In genomic region chr3:64224826-64225606, GRCh38 we compare ENCODE assay signal across 9 cellular contexts. TPM values are rescaled to one million over a fixed set of nuclear protein-coding genes. Genes with fewer than 3 reads are reported as not detected.
A peak's percentile ranks its signal among the peaks of the same experiment; 100 is the strongest.
DNase-seq lines count a peak whose midpoint lies in the region; ATAC-seq and TF ChIP-seq lines count a peak whose summit lies in the region.
"Had no signal": no experiment of that assay in that cellular context is flagged by ENCODE, and none has a peak within 500 bp of the region (broad histone marks: within the 10 kb centered on the region; RNA-seq: fewer than 3 reads in every experiment).

Gene PRICKLE2 (minus strand): TSS chr3:64225466. CDS start chr3:64198927, 26,539 bp downstream.

- H3K23ac ChIP-seq in H9 (ENCODE audit: insufficient read length, low read depth, low read length), result no peak within 1 kb of the TSS
- no peak within 1 kb of the TSS for H3K23ac ChIP-seq in mesenchymal stem cell (ENCODE audit: low read length in 2 of 2)

- no peak within 1 kb of the TSS for H3K56ac ChIP-seq in H9 (ENCODE audit: insufficient read length, low read depth, low read length)

- peak within 1 kb of the TSS; percentile 68 to 84 for H3K4me3 Mint-ChIP-seq in H9
- H3K4me3 Mint-ChIP-seq: T-helper 1 cell treated with Interleukin-12 subunit alpha and Interleukin-12 subunit beta and Interleukin-4 antibody, amounts not matched to agents 30 μg/mL and 1 μg/mL, for 36 hours had no signal

- H4K8ac ChIP-seq in H9 (replicated peaks; ENCODE audit: insufficient read length, low read depth, low read length) (no peak within 1 kb of the TSS), mesenchymal stem cell (ENCODE audit: low read length) (no peak within 1 kb of the TSS)

- H2BK20ac ChIP-seq in H9 (ENCODE audit: low read depth, low read length, poor library complexity, severe bottlenecking), result no peak within 1 kb of the TSS

- no peaks in the 10 kb centered on the region for H4K20me1 ChIP-seq in H9 (ENCODE audit: control insufficient read depth, insufficient read depth, insufficient read length)

- H3K4me1 Mint-ChIP-seq in H9, result peaks cover 55 to 75% of the 10 kb centered on the region in 2 experiments

- H3K36me3 ChIP-seq in mesenchymal stem cell (ENCODE audit: control insufficient read depth in 1 of 2, insufficient read depth in 2 of 2, low read depth in 1 of 2, low read length in 2 of 2), result peaks cover 0 to 3% of the 10 kb centered on the region in 2 experiments
- H3K36me3 ChIP-seq in tibial nerve, result no peaks in the 10 kb centered on the region

- H3K23me2 ChIP-seq in H9 (ENCODE audit: insufficient read length, low read depth, low read length, poor library complexity, severe bottlenecking), result no peaks in the 10 kb centered on the region

- H2AK5ac ChIP-seq in H9 (ENCODE audit: insufficient read length, low read length), result no peak within 1 kb of the TSS
- peak within 1 kb of the TSS; percentile 0 for H2AK5ac ChIP-seq in mesenchymal stem cell (ENCODE audit: low read length, severe bottlenecking)

- TF ChIP-seq POLR2A in tibial nerve (IDR thresholded peaks at IDR 0.05), result peak; percentile 35 to 57

- peak within 1 kb of the TSS; percentile 91 to 96 (median 96) for H3K27ac Mint-ChIP-seq in H9
- H3K27ac Mint-ChIP-seq: T-helper 1 cell treated with Interleukin-12 subunit alpha and Interleukin-12 subunit beta and Interleukin-4 antibody, amounts not matched to agents 30 μg/mL and 1 μg/mL, for 36 hours had no signal

- ATAC-seq in HG03097 (IDR thresholded peaks at IDR 0.05; ENCODE audit: low FRiP score, unreplicated experiment), result no peak

- H3K9me3 Mint-ChIP-seq in H9, result no peaks in the 10 kb centered on the region
- H3K9me3 Mint-ChIP-seq: T-helper 1 cell treated with Interleukin-12 subunit alpha and Interleukin-12 subunit beta and Interleukin-4 antibody, amounts not matched to agents 30 μg/mL and 1 μg/mL, for 36 hours had no signal

- no peak within 1 kb of the TSS for H2BK12ac ChIP-seq in H9 (ENCODE audit: insufficient read length, low read depth, low read length)
- H2BK12ac ChIP-seq in mesenchymal stem cell (ENCODE audit: low read length in 2 of 2), result no peak within 1 kb of the TSS

- H2BK5ac ChIP-seq in H9 (ENCODE audit: insufficient read length, low read length) (no peak within 1 kb of the TSS), mesenchymal stem cell (ENCODE audit: low read depth, low read length, poor library complexity, severe bottlenecking) (peak within 1 kb of the TSS; percentile 4)

- H3K4me3 ChIP-seq in mesenchymal stem cell (ENCODE audit: insufficient read depth in 1 of 2, low read depth in 1 of 2, low read length in 2 of 2) (peak within 1 kb of the TSS; percentile 11 to 83), tibial nerve (peak within 1 kb of the TSS; percentile 27 to 49 (median 32))

- peaks cover 38% of the 10 kb centered on the region for H3K27me3 Mint-ChIP-seq in H9 (ENCODE audit: low read depth)

- H2AFZ ChIP-seq in H9 (ENCODE audit: low read length) (no peak within 1 kb of the TSS), mesenchymal stem cell (ENCODE audit: low read depth, low read length) (no peak within 1 kb of the TSS)

- H3K4ac ChIP-seq in H9 (ENCODE audit: low read depth, low read length), result no peak within 1 kb of the TSS
- no peak within 1 kb of the TSS for H3K4ac ChIP-seq in mesenchymal stem cell (ENCODE audit: low read depth in 1 of 2, low read length in 2 of 2)

- peak; percentile 19; the same call in 1 of the 3 replicates for TF ChIP-seq CTCF in H9 (conservative IDR thresholded peaks at IDR 0.05)
- peak in 4 of 5 experiments; percentile 28 to 62 (median 38) for TF ChIP-seq CTCF in tibial nerve (IDR thresholded peaks at IDR 0.05)

- WGBS in H9 (ENCODE audit: extremely low coverage, insufficient read length, low lambda C conversion rate), result no CpG with 5 or more reads among the region's 13 CpGs
- WGBS in mesenchymal stem cell, result 57% methylated on average over 13 of the region's 13 CpGs
- 11 to 14% methylated on average over 9 to 13 of the region's 13 CpGs for WGBS in tibial nerve, 2 donors

- H3T11ph ChIP-seq in H9 (ENCODE audit: low read length), result no peak within 1 kb of the TSS

- TF ChIP-seq EP300 in tibial nerve (IDR thresholded peaks at IDR 0.05), result peak in 1 of 2 donors; percentile 88

- H2BK15ac ChIP-seq in H9 (ENCODE audit: low read depth, low read length) (no peak within 1 kb of the TSS), mesenchymal stem cell (ENCODE audit: low read depth, poor library complexity, severe bottlenecking) (no peak within 1 kb of the TSS)

- DNase-seq in GM04503 (ENCODE audit: low read depth) (peak; percentile 76), H9 (peak; percentile 88), NCI-H82 treated with DMSO at 0.1 percent for 48 hours (lab: John Stamatoyannopoulos, UW; ENCODE audit: unreplicated experiment) (peak; percentile 63), epidermal melanocyte (ENCODE audit: insufficient read length, low spot score) (peak; percentile 30), mesenchymal stem cell (peak; percentile 94), tibial nerve (ENCODE audit: low spot score in 2 of 2) (peak; percentile 71 to 78)
- DNase-seq in activated naive CD4-positive, alpha-beta T cell treated with Interleukin-2 at 50 U/mL for 16 hours, result no peak

- H3K9ac ChIP-seq in H9 (ENCODE audit: extremely low read depth, insufficient read length, low read length) (no peak within 1 kb of the TSS), mesenchymal stem cell (ENCODE audit: low read length) (peak within 1 kb of the TSS; percentile 94)

- H3K4me2 ChIP-seq in H9 (ENCODE audit: insufficient read depth, insufficient read length, low read length) (peak within 1 kb of the TSS; percentile 28), mesenchymal stem cell (ENCODE audit: low read length, poor library complexity, severe bottlenecking) (peak within 1 kb of the TSS; percentile 67)

- H3K18ac ChIP-seq in H9 (ENCODE audit: insufficient read length, low read depth, low read length) (peak within 1 kb of the TSS; percentile 41), mesenchymal stem cell (ENCODE audit: low read depth in 1 of 2, low read length in 2 of 2) (peak within 1 kb of the TSS; percentile 6 to 59)

- H3K79me2 ChIP-seq in H9 (ENCODE audit: insufficient read depth, low read length), result no peaks in the 10 kb centered on the region

- no peak within 1 kb of the TSS for H4K5ac ChIP-seq in H9 (ENCODE audit: insufficient read length, low read depth, low read length)

- H3K4me1 ChIP-seq in H9 (ENCODE audit: insufficient read depth, low read length) (peaks cover 3% of the 10 kb centered on the region; the same call in 1 of the 2 replicates), mesenchymal stem cell (ENCODE audit: control insufficient read depth, insufficient read depth, low read depth, low read length) (peaks cover 14% of the 10 kb centered on the region), tibial nerve (peaks cover 0 to 67% (median 25%) of the 10 kb centered on the region in 4 donors)

- H3K79me1 ChIP-seq in H9 (ENCODE audit: insufficient read depth, low read depth, low read length, poor library complexity, severe bottlenecking) (no peaks in the 10 kb centered on the region), mesenchymal stem cell (replicated peaks; ENCODE audit: low read length, poor library complexity, severe bottlenecking) (no peaks in the 10 kb centered on the region)

- H3K27ac ChIP-seq in H9 (ENCODE audit: insufficient read length, low read depth, low read length), result no peak within 1 kb of the TSS
- H3K27ac ChIP-seq in mesenchymal stem cell (ENCODE audit: low read length, poor library complexity, severe bottlenecking), result peak within 1 kb of the TSS; percentile 65
- peak within 1 kb of the TSS; percentile 69 to 95 (median 87) for H3K27ac ChIP-seq in tibial nerve

- no peaks in the 10 kb centered on the region for H3K36me3 Mint-ChIP-seq in H9 (ENCODE audit: insufficient read depth in 1 of 3, low read depth in 3 of 3)

- H4K91ac ChIP-seq in H9 (ENCODE audit: insufficient read length, low read depth, low read length), result no peak within 1 kb of the TSS
- H4K91ac ChIP-seq in mesenchymal stem cell (ENCODE audit: low read length), result no peak within 1 kb of the TSS

- H3K9me3 ChIP-seq in H9 (ENCODE audit: control insufficient read depth, low read depth, low read length) (no peaks in the 10 kb centered on the region), mesenchymal stem cell (ENCODE audit: control insufficient read depth, low read length) (no peaks in the 10 kb centered on the region), tibial nerve (no peaks in the 10 kb centered on the region)

- H3K27me3 ChIP-seq in H9 (ENCODE audit: insufficient read depth, low read length), result peaks cover 4% of the 10 kb centered on the region; the same call in 1 of the 2 replicates
- H3K27me3 ChIP-seq in mesenchymal stem cell (ENCODE audit: control insufficient read depth in 1 of 2, insufficient read depth in 1 of 2, low read length in 2 of 2), result no peaks in the 10 kb centered on the region
- H3K27me3 ChIP-seq in tibial nerve, result no peaks in the 10 kb centered on the region

- H3K14ac ChIP-seq in H9 (ENCODE audit: insufficient read depth, low read length) (no peak within 1 kb of the TSS; the same call in 1 of the 2 replicates), mesenchymal stem cell (ENCODE audit: low read length in 2 of 2) (no peak within 1 kb of the TSS)

- no peak within 1 kb of the TSS for H2BK120ac ChIP-seq in H9 (ENCODE audit: low read depth, low read length, poor library complexity, severe bottlenecking)
- H2BK120ac ChIP-seq in mesenchymal stem cell (ENCODE audit: low read depth, low read length), result no peak within 1 kb of the TSS

RNA-seq across cellular contexts. Expression of gene PRICKLE2, which starts in this region (rescaled TPM):
- total RNA-seq in H9 (2021) (3.2 and 3.4 TPM in 2 replicates), tibial nerve (10 to 100 TPM; 24.5 to 39.1 (median 35.2) TPM)
- polyA plus RNA-seq in mesenchymal stem cell (2013, experiment 1 of 2), result 17.0 TPM
- polyA plus RNA-seq in mesenchymal stem cell (2013, experiment 2 of 2), result 16.9 TPM
